Comparison of ENCODE assay signal across 8 cellular contexts in genomic region chr22:36375071-36375980, GRCh38. TPM values are rescaled to one million over a fixed set of nuclear protein-coding genes. Genes with fewer than 3 reads are reported as not detected.
DNase-seq lines count a peak whose midpoint lies in the region; ATAC-seq and TF ChIP-seq lines count a peak whose summit lies in the region.

No MANE protein-coding gene starts in this region.

- in situ Hi-C loops in astrocyte of the spinal cord (cut with HindIII; ENCODE audit: low sequenced_read_pairs), result no loop called here

- H3K9me3 ChIP-seq in upper lobe of left lung, result no peaks in the 10 kb centered on the region

- H3K27ac Mint-ChIP-seq in activated naive CD4-positive, alpha-beta T cell treated with anti-CD3 and anti-CD28 coated beads, Interleukin-2, amount 50 U/mL, for 24 hours, result peak overlapping the region; percentile 94
- H3K27ac Mint-ChIP-seq in memory B cell, result peak overlapping the region; percentile 28
- no peak overlapping the region for H3K27ac Mint-ChIP-seq in glutamatergic neuron (ENCODE audit: unreplicated experiment)

- H3K4me3 ChIP-seq in astrocyte of the spinal cord (ENCODE audit: low read depth, low read length) (no peak overlapping the region), upper lobe of left lung (no peak overlapping the region)

- H3K4me1 ChIP-seq in upper lobe of left lung, result peaks cover 95 to 100% (median 99%) of the 10 kb centered on the region in 4 donors

- 39 to 58% methylated on average over 5 to 9 of the region's 9 CpGs for WGBS in upper lobe of left lung, 2 donors

- no peaks in the 10 kb centered on the region for H3K27me3 Mint-ChIP-seq in activated naive CD4-positive, alpha-beta T cell treated with anti-CD3 and anti-CD28 coated beads, Interleukin-2, amount 50 U/mL, for 24 hours
- H3K27me3 Mint-ChIP-seq in memory B cell, result no peaks in the 10 kb centered on the region
- H3K27me3 Mint-ChIP-seq in glutamatergic neuron (ENCODE audit: unreplicated experiment), result peaks cover 3% of the 10 kb centered on the region

- no peak for ATAC-seq in memory B cell (ENCODE audit: low read depth)
- ATAC-seq in upper lobe of left lung (ENCODE audit: low FRiP score in 2 of 2), result peak in 1 of 2 donors; percentile 49
- ATAC-seq in HG02798 (IDR thresholded peaks at IDR 0.05; ENCODE audit: poor library complexity, unreplicated experiment), result no peak
- ATAC-seq in sciatic nerve, result no peak

- intact Hi-C loops in sciatic nerve (cut with DNase I), result no loop called here

- peaks cover 15% of the 10 kb centered on the region for H3K36me3 Mint-ChIP-seq in activated naive CD4-positive, alpha-beta T cell treated with anti-CD3 and anti-CD28 coated beads, Interleukin-2, amount 50 U/mL, for 24 hours
- H3K36me3 Mint-ChIP-seq in memory B cell (peaks cover 12% of the 10 kb centered on the region), glutamatergic neuron (ENCODE audit: unreplicated experiment) (no peaks in the 10 kb centered on the region)

- TF ChIP-seq CTCF in astrocyte of the spinal cord (IDR thresholded peaks at IDR 0.05; ENCODE audit: low read depth, low read length), result no peak
- no peak for TF ChIP-seq CTCF in upper lobe of left lung (IDR thresholded peaks at IDR 0.05)
- no peak for TF ChIP-seq CTCF in glutamatergic neuron (IDR thresholded peaks at IDR 0.05; ENCODE audit: partially characterized antibody, unreplicated experiment)

- H3K27me3 ChIP-seq in upper lobe of left lung, result no peaks in the 10 kb centered on the region

- peak overlapping the region; percentile 75 for H3K4me3 Mint-ChIP-seq in activated naive CD4-positive, alpha-beta T cell treated with anti-CD3 and anti-CD28 coated beads, Interleukin-2, amount 50 U/mL, for 24 hours
- H3K4me3 Mint-ChIP-seq in memory B cell (peak overlapping the region; percentile 24), glutamatergic neuron (ENCODE audit: unreplicated experiment) (no peak overlapping the region)

- H3K4me1 Mint-ChIP-seq in activated naive CD4-positive, alpha-beta T cell treated with anti-CD3 and anti-CD28 coated beads, Interleukin-2, amount 50 U/mL, for 24 hours, result peaks cover 92% of the 10 kb centered on the region
- H3K4me1 Mint-ChIP-seq in memory B cell (peaks cover 61% of the 10 kb centered on the region), glutamatergic neuron (ENCODE audit: low read depth, unreplicated experiment) (peaks cover 12% of the 10 kb centered on the region)

- TF ChIP-seq EP300 in upper lobe of left lung (IDR thresholded peaks at IDR 0.05), result no peak

- peaks cover 0 to 32% (median 0%) of the 10 kb centered on the region in 4 donors for H3K36me3 ChIP-seq in upper lobe of left lung

- TF ChIP-seq POLR2A in upper lobe of left lung (IDR thresholded peaks at IDR 0.05), result peak in 1 of 4 donors; percentile 19

- peak overlapping the region; percentile 84 to 95 (median 90) for H3K27ac ChIP-seq in upper lobe of left lung

- DNase-seq in activated naive CD4-positive, alpha-beta T cell treated with anti-CD3 and anti-CD28 coated beads, Interleukin-2, amount 50 U/mL, for 16 hours, result no peak
- DNase-seq in astrocyte of the spinal cord (ENCODE audit: low read depth, low spot score) (peak; percentile 24), memory B cell (ENCODE audit: low spot score in 2 of 2) (no peak), upper lobe of left lung (peak in 1 of 2 donors; percentile 91), sciatic nerve (ENCODE audit: low spot score) (no peak), glutamatergic neuron (no peak)

- H3K9me3 Mint-ChIP-seq in activated naive CD4-positive, alpha-beta T cell treated with anti-CD3 and anti-CD28 coated beads, Interleukin-2, amount 50 U/mL, for 24 hours, result no peaks in the 10 kb centered on the region
- H3K9me3 Mint-ChIP-seq in memory B cell (no peaks in the 10 kb centered on the region), glutamatergic neuron (ENCODE audit: unreplicated experiment) (peaks cover 2% of the 10 kb centered on the region)

RNA-seq across cellular contexts. Expression of gene MYH9, which starts 12.4 kb away (rescaled TPM):
- 100 to 1,000 TPM; 486 to 925 (median 599) TPM for total RNA-seq in upper lobe of left lung
- total RNA-seq in sciatic nerve, result 973 TPM
- 122 TPM for total RNA-seq in glutamatergic neuron (ENCODE audit: unreplicated experiment)
